ENCODE assay signal across 1 cellular context in the genomic region with DNA sequence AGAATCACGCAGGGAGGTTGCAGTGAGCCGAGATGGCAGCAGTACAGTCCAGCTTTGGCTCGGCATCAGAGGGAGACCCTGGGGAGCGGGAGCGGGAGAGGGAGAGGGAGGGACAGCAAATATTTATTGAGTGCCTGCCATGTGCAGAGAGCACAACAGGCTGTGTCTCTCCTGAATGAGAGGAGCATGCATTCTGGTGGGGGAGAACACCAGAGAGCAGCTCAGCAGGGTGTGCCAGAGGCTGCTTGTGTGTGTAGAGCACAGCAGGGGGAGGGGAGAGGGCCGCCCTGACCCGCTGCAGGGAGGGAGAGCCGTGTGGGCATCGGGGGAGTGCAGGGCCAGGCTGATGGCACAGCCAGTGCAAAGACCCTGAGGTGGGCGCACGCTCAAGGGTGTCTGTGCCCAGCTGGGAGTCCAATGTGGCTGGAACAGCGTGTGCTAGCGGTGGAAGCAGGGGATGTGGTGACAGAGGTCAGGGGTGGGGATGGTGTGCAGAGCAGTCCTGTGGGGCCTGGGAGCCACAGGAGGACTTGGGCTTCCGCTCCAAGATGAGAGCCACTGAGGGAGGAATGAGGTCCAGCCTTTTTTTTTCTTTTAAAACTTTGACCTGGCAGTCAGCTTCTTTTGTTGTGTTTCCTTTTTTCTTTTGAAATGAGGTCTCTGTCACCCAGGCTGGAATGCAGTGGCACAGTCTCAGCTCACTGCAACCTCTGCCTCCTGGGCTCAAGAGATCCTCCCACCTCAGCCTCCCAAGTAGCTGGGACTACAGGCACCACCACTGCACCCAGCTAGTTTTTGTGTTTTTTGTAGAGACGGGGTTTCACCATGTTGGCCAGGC.
A peak's percentile ranks its signal among the peaks of the same experiment; 100 is the strongest.
TF ChIP-seq lines count a peak whose summit lies in the region.

No MANE protein-coding gene starts in this region.

TF ChIP-seq in K562, 482 proteins besides CTCF, POLR2A, EP300 and RAD21 (continued from another document and continues in another):
- TF ChIP-seq, protein P1, sequence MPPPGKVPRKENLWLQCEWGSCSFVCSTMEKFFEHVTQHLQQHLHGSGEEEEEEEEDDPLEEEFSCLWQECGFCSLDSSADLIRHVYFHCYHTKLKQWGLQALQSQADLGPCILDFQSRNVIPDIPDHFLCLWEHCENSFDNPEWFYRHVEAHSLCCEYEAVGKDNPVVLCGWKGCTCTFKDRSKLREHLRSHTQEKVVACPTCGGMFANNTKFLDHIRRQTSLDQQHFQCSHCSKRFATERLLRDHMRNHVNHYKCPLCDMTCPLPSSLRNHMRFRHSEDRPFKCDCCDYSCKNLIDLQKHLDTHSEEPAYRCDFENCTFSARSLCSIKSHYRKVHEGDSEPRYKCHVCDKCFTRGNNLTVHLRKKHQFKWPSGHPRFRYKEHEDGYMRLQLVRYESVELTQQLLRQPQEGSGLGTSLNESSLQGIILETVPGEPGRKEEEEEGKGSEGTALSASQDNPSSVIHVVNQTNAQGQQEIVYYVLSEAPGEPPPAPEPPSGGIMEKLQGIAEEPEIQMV (tag; conservative IDR thresholded peaks at IDR 0.05; ENCODE audit: low read depth) = no peak
- TF ChIP-seq DNMT1 (IDR thresholded peaks at IDR 0.05) (no peak), NR2F6 (CRISPR knock-in tag; IDR thresholded peaks at IDR 0.05) (no peak), GABPA (tag; conservative IDR thresholded peaks at IDR 0.05; ENCODE audit: low read depth) (no peak), TAF7 (tag; IDR thresholded peaks at IDR 0.05) (0 out of 2 replicates have a peak, but pooled peaks have one; percentile 11), ZFP30 (CRISPR knock-in tag; IDR thresholded peaks at IDR 0.05; ENCODE audit: borderline replicate concordance) (no peak), HMGN3 (IDR thresholded peaks at IDR 0.05; ENCODE audit: borderline replicate concordance, extremely low read depth, insufficient read length, low read depth, low read length) (peak; percentile 46), ZNF174 (CRISPR knock-in tag; IDR thresholded peaks at IDR 0.05) (no peak), ELF2 (CRISPR knock-in tag; IDR thresholded peaks at IDR 0.05) (no peak), TCF7L2 (IDR thresholded peaks at IDR 0.05; ENCODE audit: low read depth, low read length) (no peak), NFRKB (IDR thresholded peaks at IDR 0.05; ENCODE audit: low read depth) (no peak), ASH1L (IDR thresholded peaks at IDR 0.05; ENCODE audit: borderline replicate concordance, low read depth, partially characterized antibody) (no peak), HSF4 (CRISPR knock-in tag; IDR thresholded peaks at IDR 0.05; ENCODE audit: borderline replicate concordance) (no peak), ZNF445 (CRISPR knock-in tag; IDR thresholded peaks at IDR 0.05; ENCODE audit: low read depth) (no peak), MAFK (IDR thresholded peaks at IDR 0.05; ENCODE audit: low read length) (no peak), NRF1 (conservative IDR thresholded peaks at IDR 0.05 in 1 of 2, IDR thresholded peaks at IDR 0.05 in 1 of 2) (no peak), KAT2B (IDR thresholded peaks at IDR 0.05; ENCODE audit: low read depth, low read length) (no peak), SRSF9 (IDR thresholded peaks at IDR 0.05; ENCODE audit: borderline replicate concordance, low read depth, low read length) (no peak), CBX5 (IDR thresholded peaks at IDR 0.05; ENCODE audit: borderline replicate concordance, low read depth) (no peak), RBM14 (IDR thresholded peaks at IDR 0.05; ENCODE audit: borderline replicate concordance, insufficient read depth, low read depth, low read length) (no peak), TAF9B (IDR thresholded peaks at IDR 0.05; ENCODE audit: partially characterized antibody) (no peak), DACH1 (IDR thresholded peaks at IDR 0.05; ENCODE audit: partially characterized antibody) (no peak), MYBL2 (IDR thresholded peaks at IDR 0.05; ENCODE audit: low read depth) (no peak), MYBL2 (CRISPR knock-in tag; IDR thresholded peaks at IDR 0.05; ENCODE audit: borderline replicate concordance) (0 out of 2 replicates have a peak, but pooled peaks have one; percentile 28), ZNF764 (CRISPR knock-in tag; IDR thresholded peaks at IDR 0.05; ENCODE audit: low read depth) (no peak), ZNF717 (CRISPR knock-in tag; IDR thresholded peaks at IDR 0.05) (no peak)
- TF ChIP-seq, protein P2, sequence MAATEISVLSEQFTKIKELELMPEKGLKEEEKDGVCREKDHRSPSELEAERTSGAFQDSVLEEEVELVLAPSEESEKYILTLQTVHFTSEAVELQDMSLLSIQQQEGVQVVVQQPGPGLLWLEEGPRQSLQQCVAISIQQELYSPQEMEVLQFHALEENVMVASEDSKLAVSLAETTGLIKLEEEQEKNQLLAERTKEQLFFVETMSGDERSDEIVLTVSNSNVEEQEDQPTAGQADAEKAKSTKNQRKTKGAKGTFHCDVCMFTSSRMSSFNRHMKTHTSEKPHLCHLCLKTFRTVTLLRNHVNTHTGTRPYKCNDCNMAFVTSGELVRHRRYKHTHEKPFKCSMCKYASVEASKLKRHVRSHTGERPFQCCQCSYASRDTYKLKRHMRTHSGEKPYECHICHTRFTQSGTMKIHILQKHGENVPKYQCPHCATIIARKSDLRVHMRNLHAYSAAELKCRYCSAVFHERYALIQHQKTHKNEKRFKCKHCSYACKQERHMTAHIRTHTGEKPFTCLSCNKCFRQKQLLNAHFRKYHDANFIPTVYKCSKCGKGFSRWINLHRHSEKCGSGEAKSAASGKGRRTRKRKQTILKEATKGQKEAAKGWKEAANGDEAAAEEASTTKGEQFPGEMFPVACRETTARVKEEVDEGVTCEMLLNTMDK (IDR thresholded peaks at IDR 0.05; ENCODE audit: borderline replicate concordance, insufficient read depth, low read depth, low read length, poor library complexity, severe bottlenecking) = no peak
- TF ChIP-seq, protein P3, sequence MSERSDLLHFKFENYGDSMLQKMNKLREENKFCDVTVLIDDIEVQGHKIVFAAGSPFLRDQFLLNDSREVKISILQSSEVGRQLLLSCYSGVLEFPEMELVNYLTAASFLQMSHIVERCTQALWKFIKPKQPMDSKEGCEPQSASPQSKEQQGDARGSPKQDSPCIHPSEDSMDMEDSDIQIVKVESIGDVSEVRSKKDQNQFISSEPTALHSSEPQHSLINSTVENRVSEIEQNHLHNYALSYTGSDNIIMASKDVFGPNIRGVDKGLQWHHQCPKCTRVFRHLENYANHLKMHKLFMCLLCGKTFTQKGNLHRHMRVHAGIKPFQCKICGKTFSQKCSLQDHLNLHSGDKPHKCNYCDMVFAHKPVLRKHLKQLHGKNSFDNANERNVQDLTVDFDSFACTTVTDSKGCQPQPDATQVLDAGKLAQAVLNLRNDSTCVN (CRISPR knock-in tag; IDR thresholded peaks at IDR 0.05) = peak; percentile 73; the same call in 1 of the 2 replicates
- TF ChIP-seq, protein P4, sequence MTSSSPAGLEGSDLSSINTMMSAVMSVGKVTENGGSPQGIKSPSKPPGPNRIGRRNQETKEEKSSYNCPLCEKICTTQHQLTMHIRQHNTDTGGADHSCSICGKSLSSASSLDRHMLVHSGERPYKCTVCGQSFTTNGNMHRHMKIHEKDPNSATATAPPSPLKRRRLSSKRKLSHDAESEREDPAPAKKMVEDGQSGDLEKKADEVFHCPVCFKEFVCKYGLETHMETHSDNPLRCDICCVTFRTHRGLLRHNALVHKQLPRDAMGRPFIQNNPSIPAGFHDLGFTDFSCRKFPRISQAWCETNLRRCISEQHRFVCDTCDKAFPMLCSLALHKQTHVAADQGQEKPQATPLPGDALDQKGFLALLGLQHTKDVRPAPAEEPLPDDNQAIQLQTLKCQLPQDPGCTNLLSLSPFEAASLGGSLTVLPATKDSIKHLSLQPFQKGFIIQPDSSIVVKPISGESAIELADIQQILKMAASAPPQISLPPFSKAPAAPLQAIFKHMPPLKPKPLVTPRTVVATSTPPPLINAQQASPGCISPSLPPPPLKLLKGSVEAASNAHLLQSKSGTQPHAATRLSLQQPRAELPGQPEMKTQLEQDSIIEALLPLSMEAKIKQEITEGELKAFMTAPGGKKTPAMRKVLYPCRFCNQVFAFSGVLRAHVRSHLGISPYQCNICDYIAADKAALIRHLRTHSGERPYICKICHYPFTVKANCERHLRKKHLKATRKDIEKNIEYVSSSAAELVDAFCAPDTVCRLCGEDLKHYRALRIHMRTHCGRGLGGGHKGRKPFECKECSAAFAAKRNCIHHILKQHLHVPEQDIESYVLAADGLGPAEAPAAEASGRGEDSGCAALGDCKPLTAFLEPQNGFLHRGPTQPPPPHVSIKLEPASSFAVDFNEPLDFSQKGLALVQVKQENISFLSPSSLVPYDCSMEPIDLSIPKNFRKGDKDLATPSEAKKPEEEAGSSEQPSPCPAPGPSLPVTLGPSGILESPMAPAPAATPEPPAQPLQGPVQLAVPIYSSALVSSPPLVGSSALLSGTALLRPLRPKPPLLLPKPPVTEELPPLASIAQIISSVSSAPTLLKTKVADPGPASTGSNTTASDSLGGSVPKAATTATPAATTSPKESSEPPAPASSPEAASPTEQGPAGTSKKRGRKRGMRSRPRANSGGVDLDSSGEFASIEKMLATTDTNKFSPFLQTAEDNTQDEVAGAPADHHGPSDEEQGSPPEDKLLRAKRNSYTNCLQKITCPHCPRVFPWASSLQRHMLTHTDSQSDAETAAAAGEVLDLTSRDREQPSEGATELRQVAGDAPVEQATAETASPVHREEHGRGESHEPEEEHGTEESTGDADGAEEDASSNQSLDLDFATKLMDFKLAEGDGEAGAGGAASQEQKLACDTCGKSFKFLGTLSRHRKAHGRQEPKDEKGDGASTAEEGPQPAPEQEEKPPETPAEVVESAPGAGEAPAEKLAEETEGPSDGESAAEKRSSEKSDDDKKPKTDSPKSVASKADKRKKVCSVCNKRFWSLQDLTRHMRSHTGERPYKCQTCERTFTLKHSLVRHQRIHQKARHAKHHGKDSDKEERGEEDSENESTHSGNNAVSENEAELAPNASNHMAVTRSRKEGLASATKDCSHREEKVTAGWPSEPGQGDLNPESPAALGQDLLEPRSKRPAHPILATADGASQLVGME (CRISPR knock-in tag; IDR thresholded peaks at IDR 0.05) = no peak
- TF ChIP-seq, protein P5, sequence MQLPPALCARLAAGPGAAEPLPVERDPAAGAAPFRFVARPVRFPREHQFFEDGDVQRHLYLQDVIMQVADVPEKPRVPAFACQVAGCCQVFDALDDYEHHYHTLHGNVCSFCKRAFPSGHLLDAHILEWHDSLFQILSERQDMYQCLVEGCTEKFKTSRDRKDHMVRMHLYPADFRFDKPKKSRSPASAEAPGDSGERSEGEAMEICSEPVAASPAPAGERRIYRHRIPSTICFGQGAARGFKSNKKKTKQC (CRISPR knock-in tag; IDR thresholded peaks at IDR 0.05) = no peak
- TF ChIP-seq, protein P6, sequence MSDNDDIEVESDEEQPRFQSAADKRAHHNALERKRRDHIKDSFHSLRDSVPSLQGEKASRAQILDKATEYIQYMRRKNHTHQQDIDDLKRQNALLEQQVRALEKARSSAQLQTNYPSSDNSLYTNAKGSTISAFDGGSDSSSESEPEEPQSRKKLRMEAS (CRISPR knock-in tag; IDR thresholded peaks at IDR 0.05) = no peak
- TF ChIP-seq, protein P7, sequence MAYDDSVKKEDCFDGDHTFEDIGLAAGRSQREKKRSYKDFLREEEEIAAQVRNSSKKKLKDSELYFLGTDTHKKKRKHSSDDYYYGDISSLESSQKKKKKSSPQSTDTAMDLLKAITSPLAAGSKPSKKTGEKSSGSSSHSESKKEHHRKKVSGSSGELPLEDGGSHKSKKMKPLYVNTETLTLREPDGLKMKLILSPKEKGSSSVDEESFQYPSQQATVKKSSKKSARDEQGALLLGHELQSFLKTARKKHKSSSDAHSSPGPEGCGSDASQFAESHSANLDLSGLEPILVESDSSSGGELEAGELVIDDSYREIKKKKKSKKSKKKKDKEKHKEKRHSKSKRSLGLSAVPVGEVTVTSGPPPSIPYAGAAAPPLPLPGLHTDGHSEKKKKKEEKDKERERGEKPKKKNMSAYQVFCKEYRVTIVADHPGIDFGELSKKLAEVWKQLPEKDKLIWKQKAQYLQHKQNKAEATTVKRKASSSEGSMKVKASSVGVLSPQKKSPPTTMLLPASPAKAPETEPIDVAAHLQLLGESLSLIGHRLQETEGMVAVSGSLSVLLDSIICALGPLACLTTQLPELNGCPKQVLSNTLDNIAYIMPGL (CRISPR knock-in tag; IDR thresholded peaks at IDR 0.05) = no peak; the same call in 1 of the 2 replicates
- TF ChIP-seq, protein P8, sequence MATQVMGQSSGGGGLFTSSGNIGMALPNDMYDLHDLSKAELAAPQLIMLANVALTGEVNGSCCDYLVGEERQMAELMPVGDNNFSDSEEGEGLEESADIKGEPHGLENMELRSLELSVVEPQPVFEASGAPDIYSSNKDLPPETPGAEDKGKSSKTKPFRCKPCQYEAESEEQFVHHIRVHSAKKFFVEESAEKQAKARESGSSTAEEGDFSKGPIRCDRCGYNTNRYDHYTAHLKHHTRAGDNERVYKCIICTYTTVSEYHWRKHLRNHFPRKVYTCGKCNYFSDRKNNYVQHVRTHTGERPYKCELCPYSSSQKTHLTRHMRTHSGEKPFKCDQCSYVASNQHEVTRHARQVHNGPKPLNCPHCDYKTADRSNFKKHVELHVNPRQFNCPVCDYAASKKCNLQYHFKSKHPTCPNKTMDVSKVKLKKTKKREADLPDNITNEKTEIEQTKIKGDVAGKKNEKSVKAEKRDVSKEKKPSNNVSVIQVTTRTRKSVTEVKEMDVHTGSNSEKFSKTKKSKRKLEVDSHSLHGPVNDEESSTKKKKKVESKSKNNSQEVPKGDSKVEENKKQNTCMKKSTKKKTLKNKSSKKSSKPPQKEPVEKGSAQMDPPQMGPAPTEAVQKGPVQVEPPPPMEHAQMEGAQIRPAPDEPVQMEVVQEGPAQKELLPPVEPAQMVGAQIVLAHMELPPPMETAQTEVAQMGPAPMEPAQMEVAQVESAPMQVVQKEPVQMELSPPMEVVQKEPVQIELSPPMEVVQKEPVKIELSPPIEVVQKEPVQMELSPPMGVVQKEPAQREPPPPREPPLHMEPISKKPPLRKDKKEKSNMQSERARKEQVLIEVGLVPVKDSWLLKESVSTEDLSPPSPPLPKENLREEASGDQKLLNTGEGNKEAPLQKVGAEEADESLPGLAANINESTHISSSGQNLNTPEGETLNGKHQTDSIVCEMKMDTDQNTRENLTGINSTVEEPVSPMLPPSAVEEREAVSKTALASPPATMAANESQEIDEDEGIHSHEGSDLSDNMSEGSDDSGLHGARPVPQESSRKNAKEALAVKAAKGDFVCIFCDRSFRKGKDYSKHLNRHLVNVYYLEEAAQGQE (CRISPR knock-in tag; IDR thresholded peaks at IDR 0.05; ENCODE audit: low read depth) = no peak
- TF ChIP-seq, protein P9, sequence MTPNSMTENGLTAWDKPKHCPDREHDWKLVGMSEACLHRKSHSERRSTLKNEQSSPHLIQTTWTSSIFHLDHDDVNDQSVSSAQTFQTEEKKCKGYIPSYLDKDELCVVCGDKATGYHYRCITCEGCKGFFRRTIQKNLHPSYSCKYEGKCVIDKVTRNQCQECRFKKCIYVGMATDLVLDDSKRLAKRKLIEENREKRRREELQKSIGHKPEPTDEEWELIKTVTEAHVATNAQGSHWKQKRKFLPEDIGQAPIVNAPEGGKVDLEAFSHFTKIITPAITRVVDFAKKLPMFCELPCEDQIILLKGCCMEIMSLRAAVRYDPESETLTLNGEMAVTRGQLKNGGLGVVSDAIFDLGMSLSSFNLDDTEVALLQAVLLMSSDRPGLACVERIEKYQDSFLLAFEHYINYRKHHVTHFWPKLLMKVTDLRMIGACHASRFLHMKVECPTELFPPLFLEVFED (CRISPR knock-in tag; conservative IDR thresholded peaks at IDR 0.05) = peak; percentile 48; the same call in 1 of the 2 replicates
